Comparison of ENCODE assay signal across 8 cellular contexts in genomic region chr18:48777026-48777736, GRCh38.
A peak's percentile ranks its signal among the peaks of the same experiment; 100 is the strongest.
DNase-seq lines count a peak whose midpoint lies in the region; ATAC-seq and TF ChIP-seq lines count a peak whose summit lies in the region.

No MANE protein-coding gene starts in this region.

- intact Hi-C loops in right lobe of liver (cut with DNase I) = no loop called here

- 54% methylated on average over 5 of the region's 13 CpGs for WGBS in right lobe of liver (ENCODE audit: insufficient coverage, low coverage, low lambda C conversion rate, missing lambda C conversion rate)

- H3K27ac ChIP-seq in caudate nucleus (ENCODE audit: low read depth, low read length) (peak overlapping the region; percentile 26), right lobe of liver (peak overlapping the region; percentile 27 to 34 (median 31))

- H3K27me3 ChIP-seq in right lobe of liver = no peaks in the 10 kb centered on the region

- H3K4me1 ChIP-seq in right lobe of liver = peaks cover 0 to 69% (median 20%) of the 10 kb centered on the region in 4 donors

- in situ Hi-C loops in KBM-7 (cut with MboI; ENCODE audit: low pct_unique_long_range_greater_than_20kb, low sequenced_read_pairs) = no loop called here

- H3K36me3 ChIP-seq in right lobe of liver = no peaks in the 10 kb centered on the region

- DNase-seq in COR-L47 (lab: John Stamatoyannopoulos, UW) (peak; percentile 55), KBM-7 (peak; percentile 66), caudate nucleus (lab: John Stamatoyannopoulos, UW) (peak in 39 of 61 donors; percentile 0 to 67 (median 35)), right lobe of liver (peak; percentile 61 to 71 (median 69))
- peak; percentile 41 to 62 for DNase-seq in stimulated activated CD8-positive, alpha-beta memory T cell treated with anti-CD3 and anti-CD28 coated beads, Interleukin-15, amount 100 ng/mL, for 48 hours (ENCODE audit: low read depth in 2 of 2)

- peak; percentile 52 for ATAC-seq in GM19397 (IDR thresholded peaks at IDR 0.05; ENCODE audit: unreplicated experiment)
- peak; percentile 77 to 79 for ATAC-seq in activated CD4-positive, CD25-positive, alpha-beta regulatory T cell treated with anti-CD3 and anti-CD28 coated beads, Interleukin-2, amount 50 U/mL, for 24 hours
- peak in 3 of 4 donors; percentile 6 to 15 (median 11) for ATAC-seq in right lobe of liver
- ATAC-seq in HG02571 (IDR thresholded peaks at IDR 0.05; ENCODE audit: unreplicated experiment) = no peak

- no peak for TF ChIP-seq POLR2A in right lobe of liver (IDR thresholded peaks at IDR 0.05)

- peak; percentile 68 to 88 (median 78) for TF ChIP-seq CTCF in right lobe of liver (IDR thresholded peaks at IDR 0.05)

- no peaks in the 10 kb centered on the region for H3K9me3 ChIP-seq in right lobe of liver

- H3K4me3 ChIP-seq in right lobe of liver = no peak overlapping the region
